Comparison of ENCODE assay signal across 1 cellular context in the genomic region with DNA sequence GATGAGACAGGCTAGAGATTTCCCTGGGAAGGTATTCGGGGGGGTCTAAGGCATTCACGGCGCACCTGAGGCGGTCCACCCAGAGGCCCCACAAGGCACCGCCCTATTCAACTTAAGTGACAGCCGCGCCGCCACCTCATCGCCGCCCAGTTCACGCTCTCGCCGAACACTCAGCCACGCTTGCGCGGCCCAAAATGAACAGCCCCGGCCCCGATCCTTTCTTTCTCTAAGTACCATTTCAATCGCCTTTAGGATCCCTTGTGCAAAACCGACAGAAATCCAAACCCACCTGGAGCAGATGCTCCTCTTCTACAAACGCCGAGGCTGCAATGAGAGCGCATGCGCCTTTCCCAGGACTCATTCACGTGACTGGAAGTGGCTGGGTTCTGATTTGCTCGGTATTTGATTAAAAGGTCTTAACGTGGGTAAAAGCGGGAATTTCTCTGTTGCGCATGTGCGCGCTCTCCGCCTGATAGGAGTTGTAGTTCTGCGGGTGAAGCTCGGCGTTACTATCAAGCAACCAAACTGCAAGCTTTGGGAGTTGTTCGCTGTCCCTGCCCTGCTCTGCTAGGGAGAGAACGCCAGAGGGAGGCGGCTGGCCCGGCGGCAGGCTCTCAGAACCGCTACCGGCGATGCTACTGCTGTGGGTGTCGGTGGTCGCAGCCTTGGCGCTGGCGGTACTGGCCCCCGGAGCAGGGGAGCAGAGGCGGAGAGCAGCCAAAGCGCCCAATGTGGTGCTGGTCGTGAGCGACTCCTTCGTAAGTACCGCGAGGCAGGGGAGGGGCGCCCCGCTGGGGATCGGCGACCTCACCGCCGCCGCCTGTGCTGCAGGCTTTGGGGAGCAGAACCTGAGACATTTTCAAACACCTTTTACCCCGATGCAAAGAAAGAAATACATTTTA.
TF ChIP-seq lines count a peak whose summit lies in the region.

TSS of gene ARSK (plus strand) at position 455 of the 902 bp plus-strand sequence. CDS start at position 633, 178 bp downstream.
TSS of gene SKIC3 (minus strand) at position 331 of the 902 bp plus-strand sequence. CDS start 7,827 bp downstream, outside the sequence.

TF ChIP-seq in HepG2, 621 proteins besides CTCF, POLR2A, EP300 and RAD21 (continued from another document and continues in another):
- TF ChIP-seq ATF7-NPFF (CRISPR knock-in tag; IDR thresholded peaks at IDR 0.05; ENCODE audit: low read depth), result 0 out of 2 replicates have a peak, but pooled peaks have one; percentile 32
- TF ChIP-seq GLMP (CRISPR knock-in tag; IDR thresholded peaks at IDR 0.05; ENCODE audit: borderline replicate concordance), result no peak
- TF ChIP-seq ZNF3 (CRISPR knock-in tag; IDR thresholded peaks at IDR 0.05), result no peak
- TF ChIP-seq, protein P1, sequence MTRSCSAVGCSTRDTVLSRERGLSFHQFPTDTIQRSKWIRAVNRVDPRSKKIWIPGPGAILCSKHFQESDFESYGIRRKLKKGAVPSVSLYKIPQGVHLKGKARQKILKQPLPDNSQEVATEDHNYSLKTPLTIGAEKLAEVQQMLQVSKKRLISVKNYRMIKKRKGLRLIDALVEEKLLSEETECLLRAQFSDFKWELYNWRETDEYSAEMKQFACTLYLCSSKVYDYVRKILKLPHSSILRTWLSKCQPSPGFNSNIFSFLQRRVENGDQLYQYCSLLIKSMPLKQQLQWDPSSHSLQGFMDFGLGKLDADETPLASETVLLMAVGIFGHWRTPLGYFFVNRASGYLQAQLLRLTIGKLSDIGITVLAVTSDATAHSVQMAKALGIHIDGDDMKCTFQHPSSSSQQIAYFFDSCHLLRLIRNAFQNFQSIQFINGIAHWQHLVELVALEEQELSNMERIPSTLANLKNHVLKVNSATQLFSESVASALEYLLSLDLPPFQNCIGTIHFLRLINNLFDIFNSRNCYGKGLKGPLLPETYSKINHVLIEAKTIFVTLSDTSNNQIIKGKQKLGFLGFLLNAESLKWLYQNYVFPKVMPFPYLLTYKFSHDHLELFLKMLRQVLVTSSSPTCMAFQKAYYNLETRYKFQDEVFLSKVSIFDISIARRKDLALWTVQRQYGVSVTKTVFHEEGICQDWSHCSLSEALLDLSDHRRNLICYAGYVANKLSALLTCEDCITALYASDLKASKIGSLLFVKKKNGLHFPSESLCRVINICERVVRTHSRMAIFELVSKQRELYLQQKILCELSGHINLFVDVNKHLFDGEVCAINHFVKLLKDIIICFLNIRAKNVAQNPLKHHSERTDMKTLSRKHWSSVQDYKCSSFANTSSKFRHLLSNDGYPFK (CRISPR knock-in tag; IDR thresholded peaks at IDR 0.05; ENCODE audit: borderline replicate concordance), result peak; percentile 76; the same call in 1 of the 2 replicates
- TF ChIP-seq, protein P2, sequence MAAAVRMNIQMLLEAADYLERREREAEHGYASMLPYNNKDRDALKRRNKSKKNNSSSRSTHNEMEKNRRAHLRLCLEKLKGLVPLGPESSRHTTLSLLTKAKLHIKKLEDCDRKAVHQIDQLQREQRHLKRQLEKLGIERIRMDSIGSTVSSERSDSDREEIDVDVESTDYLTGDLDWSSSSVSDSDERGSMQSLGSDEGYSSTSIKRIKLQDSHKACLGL (CRISPR knock-in tag; IDR thresholded peaks at IDR 0.05), result peak; percentile 54
- TF ChIP-seq PHF8 (CRISPR knock-in tag; IDR thresholded peaks at IDR 0.05), result peak; percentile 80
- TF ChIP-seq POLR2G (IDR thresholded peaks at IDR 0.05; ENCODE audit: low read depth, low read length), result peak; percentile 91
- TF ChIP-seq POLR2AphosphoS2 (IDR thresholded peaks at IDR 0.05; ENCODE audit: low read depth, low read length), result no peak
- no peak for TF ChIP-seq ZNF33A (CRISPR knock-in tag; IDR thresholded peaks at IDR 0.05; ENCODE audit: borderline replicate concordance)
- TF ChIP-seq RAD51 (IDR thresholded peaks at IDR 0.05; ENCODE audit: borderline replicate concordance), result peak; percentile 83
- TF ChIP-seq ZNF484 (CRISPR knock-in tag; IDR thresholded peaks at IDR 0.05; ENCODE audit: borderline replicate concordance, low read depth), result no peak
- peak; percentile 74; the same call in 1 of the 2 replicates for TF ChIP-seq ZFP1 (CRISPR knock-in tag; IDR thresholded peaks at IDR 0.05)
- peak; percentile 84 for TF ChIP-seq KLF12 (CRISPR knock-in tag; IDR thresholded peaks at IDR 0.05; ENCODE audit: borderline replicate concordance)
- no peak for TF ChIP-seq ZNF850 (CRISPR knock-in tag; conservative IDR thresholded peaks at IDR 0.05)
- TF ChIP-seq SALL1 (CRISPR knock-in tag; IDR thresholded peaks at IDR 0.05), result peak; percentile 39; the same call in 1 of the 2 replicates
- no peak for TF ChIP-seq ZNF510 (CRISPR knock-in tag; IDR thresholded peaks at IDR 0.05; ENCODE audit: low read depth)
- TF ChIP-seq DMAP1 (CRISPR knock-in tag; IDR thresholded peaks at IDR 0.05), result peak; percentile 75; the same call in 1 of the 2 replicates
- TF ChIP-seq HOXA7 (CRISPR knock-in tag; IDR thresholded peaks at IDR 0.05), result no peak
- TF ChIP-seq FOXK2 (IDR thresholded peaks at IDR 0.05), result no peak
- peak; percentile 95 for TF ChIP-seq KDM5A (IDR thresholded peaks at IDR 0.05; ENCODE audit: borderline replicate concordance, low read length)
- TF ChIP-seq ZSCAN22 (CRISPR knock-in tag; IDR thresholded peaks at IDR 0.05), result no peak
- no peak for TF ChIP-seq PRDM10 (CRISPR knock-in tag; IDR thresholded peaks at IDR 0.05; ENCODE audit: low read depth)
- 0 out of 2 replicates have a peak, but pooled peaks have one; percentile 20 for TF ChIP-seq ZNF792 (CRISPR knock-in tag; IDR thresholded peaks at IDR 0.05)
- TF ChIP-seq ZNF382 (CRISPR knock-in tag; IDR thresholded peaks at IDR 0.05; ENCODE audit: borderline replicate concordance), result no peak
- TF ChIP-seq HNF1A (IDR thresholded peaks at IDR 0.05; ENCODE audit: low read depth), result no peak
- TF ChIP-seq HNF1A (CRISPR knock-in tag; IDR thresholded peaks at IDR 0.05; ENCODE audit: borderline replicate concordance), result no peak
- TF ChIP-seq ZC3H13 (CRISPR knock-in tag; IDR thresholded peaks at IDR 0.05), result no peak
- TF ChIP-seq STAG1 (CRISPR knock-in tag; IDR thresholded peaks at IDR 0.05), result peak; percentile 15
- TF ChIP-seq ZNF607 (CRISPR knock-in tag; IDR thresholded peaks at IDR 0.05; ENCODE audit: borderline replicate concordance), result peak; percentile 74; the same call in 1 of the 2 replicates
- TF ChIP-seq SUZ12 (IDR thresholded peaks at IDR 0.05; ENCODE audit: low read depth, low read length), result 0 out of 2 replicates have a peak, but pooled peaks have one; percentile 33
- no peak; the same call in none of the 2 replicates for TF ChIP-seq NFYB (CRISPR knock-in tag; IDR thresholded peaks at IDR 0.05)
- TF ChIP-seq ZNF720 (CRISPR knock-in tag; IDR thresholded peaks at IDR 0.05), result no peak
- TF ChIP-seq, protein P3, sequence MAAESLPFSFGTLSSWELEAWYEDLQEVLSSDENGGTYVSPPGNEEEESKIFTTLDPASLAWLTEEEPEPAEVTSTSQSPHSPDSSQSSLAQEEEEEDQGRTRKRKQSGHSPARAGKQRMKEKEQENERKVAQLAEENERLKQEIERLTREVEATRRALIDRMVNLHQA (CRISPR knock-in tag; IDR thresholded peaks at IDR 0.05), result no peak
- no peak for TF ChIP-seq GTF3A (CRISPR knock-in tag; conservative IDR thresholded peaks at IDR 0.05)
- TF ChIP-seq HDAC2 (CRISPR knock-in tag; IDR thresholded peaks at IDR 0.05), result peak; percentile 72
- no peak; the same call in 1 of the 2 replicates for TF ChIP-seq TSC22D2 (CRISPR knock-in tag; IDR thresholded peaks at IDR 0.05; ENCODE audit: borderline replicate concordance)
- TF ChIP-seq GMEB2 (CRISPR knock-in tag; IDR thresholded peaks at IDR 0.05; ENCODE audit: low read depth), result no peak; the same call in 1 of the 2 replicates
- TF ChIP-seq, protein P4, sequence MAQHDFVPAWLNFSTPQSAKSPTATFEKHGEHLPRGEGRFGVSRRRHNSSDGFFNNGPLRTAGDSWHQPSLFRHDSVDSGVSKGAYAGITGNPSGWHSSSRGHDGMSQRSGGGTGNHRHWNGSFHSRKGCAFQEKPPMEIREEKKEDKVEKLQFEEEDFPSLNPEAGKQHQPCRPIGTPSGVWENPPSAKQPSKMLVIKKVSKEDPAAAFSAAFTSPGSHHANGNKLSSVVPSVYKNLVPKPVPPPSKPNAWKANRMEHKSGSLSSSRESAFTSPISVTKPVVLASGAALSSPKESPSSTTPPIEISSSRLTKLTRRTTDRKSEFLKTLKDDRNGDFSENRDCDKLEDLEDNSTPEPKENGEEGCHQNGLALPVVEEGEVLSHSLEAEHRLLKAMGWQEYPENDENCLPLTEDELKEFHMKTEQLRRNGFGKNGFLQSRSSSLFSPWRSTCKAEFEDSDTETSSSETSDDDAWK (CRISPR knock-in tag; IDR thresholded peaks at IDR 0.05), result no peak
- no peak for TF ChIP-seq ZNF121 (CRISPR knock-in tag; IDR thresholded peaks at IDR 0.05)
- TF ChIP-seq RARG (CRISPR knock-in tag; IDR thresholded peaks at IDR 0.05; ENCODE audit: low read depth), result no peak
- TF ChIP-seq ZNF124 (CRISPR knock-in tag; IDR thresholded peaks at IDR 0.05), result no peak
- peak; percentile 79 for TF ChIP-seq GABPB1 (CRISPR knock-in tag; IDR thresholded peaks at IDR 0.05)
- TF ChIP-seq ZNF550 (CRISPR knock-in tag; IDR thresholded peaks at IDR 0.05; ENCODE audit: borderline replicate concordance), result no peak
- TF ChIP-seq ZNF619 (CRISPR knock-in tag; IDR thresholded peaks at IDR 0.05), result no peak; the same call in 1 of the 2 replicates
- TF ChIP-seq ZNF143 (CRISPR knock-in tag; IDR thresholded peaks at IDR 0.05), result peak; percentile 94
- TF ChIP-seq JUNB (CRISPR knock-in tag; IDR thresholded peaks at IDR 0.05; ENCODE audit: borderline replicate concordance), result no peak
- no peak for TF ChIP-seq HMG20A (CRISPR knock-in tag; IDR thresholded peaks at IDR 0.05; ENCODE audit: borderline replicate concordance)
